ENCODE assay signal across 1 cellular context in the genomic region with DNA sequence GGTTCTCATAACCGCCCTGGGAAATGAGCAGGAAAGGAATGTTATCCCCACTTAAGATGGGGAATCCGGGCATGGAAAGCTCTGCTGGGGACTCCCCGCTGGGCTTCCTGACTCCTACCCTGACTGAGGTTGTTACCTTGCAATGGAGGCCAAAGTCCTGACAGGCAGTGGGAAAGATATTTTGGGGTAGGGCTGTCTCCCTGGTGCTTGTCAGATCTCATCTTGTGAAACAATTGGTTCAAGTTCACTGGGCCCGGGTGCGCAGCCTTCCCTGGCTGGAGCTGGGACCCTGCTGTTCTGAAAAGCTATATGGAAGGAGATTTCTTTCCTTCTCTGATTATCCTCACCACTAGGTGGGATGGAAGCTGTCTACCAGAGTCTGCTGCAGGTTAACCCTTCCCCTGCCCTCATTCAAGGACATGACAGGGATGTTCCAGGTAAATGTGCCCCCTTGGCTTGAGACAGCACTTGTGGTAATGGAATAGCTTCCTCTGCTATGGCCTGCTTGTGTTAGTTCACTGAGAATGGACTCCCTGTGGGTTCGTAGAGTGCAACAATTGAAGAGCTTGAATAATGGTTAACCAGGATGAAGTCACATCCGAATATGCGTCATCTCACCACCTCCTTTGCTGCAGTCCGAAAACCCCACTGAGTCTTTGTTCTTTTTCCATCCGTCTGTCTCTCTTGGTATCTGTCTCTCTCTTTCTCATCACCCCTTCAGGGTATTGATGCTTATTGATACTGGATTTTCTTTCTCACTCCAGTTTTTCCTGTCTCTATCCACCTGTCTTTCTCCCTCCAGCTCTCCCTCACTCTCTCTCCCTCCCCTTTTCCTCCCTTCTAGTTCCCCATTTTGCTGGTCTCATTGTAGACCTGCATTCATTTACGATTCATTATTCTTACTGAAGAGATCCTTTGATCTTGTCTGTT.
A peak's percentile ranks its signal among the peaks of the same experiment; 100 is the strongest.
TF ChIP-seq lines count a peak whose summit lies in the region.

No MANE protein-coding gene starts in this region.

TF ChIP-seq in HepG2, 621 proteins besides CTCF, POLR2A, EP300 and RAD21 (continued from another document and continues in another):
- TF ChIP-seq, protein P1, sequence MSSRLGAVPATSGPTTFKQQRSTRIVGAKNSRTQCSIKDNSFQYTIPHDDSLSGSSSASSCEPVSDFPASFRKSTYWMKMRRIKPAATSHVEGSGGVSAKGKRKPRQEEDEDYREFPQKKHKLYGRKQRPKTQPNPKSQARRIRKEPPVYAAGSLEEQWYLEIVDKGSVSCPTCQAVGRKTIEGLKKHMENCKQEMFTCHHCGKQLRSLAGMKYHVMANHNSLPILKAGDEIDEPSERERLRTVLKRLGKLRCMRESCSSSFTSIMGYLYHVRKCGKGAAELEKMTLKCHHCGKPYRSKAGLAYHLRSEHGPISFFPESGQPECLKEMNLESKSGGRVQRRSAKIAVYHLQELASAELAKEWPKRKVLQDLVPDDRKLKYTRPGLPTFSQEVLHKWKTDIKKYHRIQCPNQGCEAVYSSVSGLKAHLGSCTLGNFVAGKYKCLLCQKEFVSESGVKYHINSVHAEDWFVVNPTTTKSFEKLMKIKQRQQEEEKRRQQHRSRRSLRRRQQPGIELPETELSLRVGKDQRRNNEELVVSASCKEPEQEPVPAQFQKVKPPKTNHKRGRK (CRISPR knock-in tag; IDR thresholded peaks at IDR 0.05): no peak
- TF ChIP-seq, protein P2, sequence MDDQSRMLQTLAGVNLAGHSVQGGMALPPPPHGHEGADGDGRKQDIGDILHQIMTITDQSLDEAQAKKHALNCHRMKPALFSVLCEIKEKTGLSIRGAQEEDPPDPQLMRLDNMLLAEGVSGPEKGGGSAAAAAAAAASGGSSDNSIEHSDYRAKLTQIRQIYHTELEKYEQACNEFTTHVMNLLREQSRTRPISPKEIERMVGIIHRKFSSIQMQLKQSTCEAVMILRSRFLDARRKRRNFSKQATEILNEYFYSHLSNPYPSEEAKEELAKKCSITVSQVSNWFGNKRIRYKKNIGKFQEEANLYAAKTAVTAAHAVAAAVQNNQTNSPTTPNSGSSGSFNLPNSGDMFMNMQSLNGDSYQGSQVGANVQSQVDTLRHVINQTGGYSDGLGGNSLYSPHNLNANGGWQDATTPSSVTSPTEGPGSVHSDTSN (CRISPR knock-in tag; IDR thresholded peaks at IDR 0.05; ENCODE audit: borderline replicate concordance): no peak
- TF ChIP-seq, protein P3, sequence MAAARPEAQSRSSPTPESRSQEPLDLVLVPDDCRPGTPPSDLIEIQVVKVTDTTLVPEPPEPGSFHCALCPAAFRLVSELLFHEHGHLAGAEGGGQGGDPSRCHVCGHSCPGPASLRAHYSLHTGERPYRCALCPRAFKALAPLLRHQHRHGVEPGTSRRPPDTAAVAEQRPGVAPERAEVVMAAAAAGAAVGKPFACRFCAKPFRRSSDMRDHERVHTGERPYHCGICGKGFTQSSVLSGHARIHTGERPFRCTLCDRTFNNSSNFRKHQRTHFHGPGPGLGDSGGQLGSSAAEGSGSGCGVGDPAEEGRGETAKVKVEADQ (CRISPR knock-in tag; IDR thresholded peaks at IDR 0.05; ENCODE audit: borderline replicate concordance): no peak
- TF ChIP-seq NFE2 (CRISPR knock-in tag; IDR thresholded peaks at IDR 0.05) (no peak), IKZF4 (CRISPR knock-in tag; IDR thresholded peaks at IDR 0.05; ENCODE audit: borderline replicate concordance, low read depth, not compliant biosample characterization) (peak; percentile 67), MEIS1 (CRISPR knock-in tag; IDR thresholded peaks at IDR 0.05; ENCODE audit: borderline replicate concordance) (0 out of 2 replicates have a peak, but pooled peaks have one; percentile 28), ISL2 (CRISPR knock-in tag; IDR thresholded peaks at IDR 0.05) (no peak), HMG20B (CRISPR knock-in tag; conservative IDR thresholded peaks at IDR 0.05) (no peak), ZNF598 (CRISPR knock-in tag; IDR thresholded peaks at IDR 0.05; ENCODE audit: borderline replicate concordance) (peak; percentile 82; the same call in 1 of the 2 replicates), SKI (IDR thresholded peaks at IDR 0.05; ENCODE audit: partially characterized antibody) (peak; percentile 32), SMC3 (IDR thresholded peaks at IDR 0.05; ENCODE audit: low read length) (0 out of 2 replicates have a peak, but pooled peaks have one; percentile 2), ARNT (IDR thresholded peaks at IDR 0.05) (no peak; the same call in 1 of the 2 replicates), FOXJ3 (CRISPR knock-in tag; IDR thresholded peaks at IDR 0.05; ENCODE audit: borderline replicate concordance) (no peak), KDM3A (CRISPR knock-in tag; IDR thresholded peaks at IDR 0.05; ENCODE audit: low read depth) (peak; percentile 15; the same call in 1 of the 2 replicates), BRCA1 (CRISPR knock-in tag; IDR thresholded peaks at IDR 0.05) (no peak), ZMYM4 (CRISPR knock-in tag; IDR thresholded peaks at IDR 0.05) (peak; percentile 69), ZNF136 (CRISPR knock-in tag; IDR thresholded peaks at IDR 0.05; ENCODE audit: low read depth) (peak; percentile 75; the same call in 1 of the 2 replicates), HMG20A (CRISPR knock-in tag; IDR thresholded peaks at IDR 0.05; ENCODE audit: borderline replicate concordance) (peak; percentile 58), ZNF430 (CRISPR knock-in tag; IDR thresholded peaks at IDR 0.05) (peak; percentile 12; the same call in 1 of the 2 replicates), HDAC6 (IDR thresholded peaks at IDR 0.05; ENCODE audit: low read depth, low read length) (no peak), NFYB (CRISPR knock-in tag; IDR thresholded peaks at IDR 0.05) (no peak), MXD4 (CRISPR knock-in tag; IDR thresholded peaks at IDR 0.05) (0 out of 2 replicates have a peak, but pooled peaks have one; percentile 17), NPAS2 (CRISPR knock-in tag; IDR thresholded peaks at IDR 0.05; ENCODE audit: borderline replicate concordance) (no peak), POGZ (CRISPR knock-in tag; IDR thresholded peaks at IDR 0.05) (0 out of 2 replicates have a peak, but pooled peaks have one; percentile 30), XRCC5 (optimal IDR thresholded peaks at IDR 0.05; ENCODE audit: low read length) (peak; percentile 74), JUN (CRISPR knock-in tag; IDR thresholded peaks at IDR 0.05) (peak; percentile 73; the same call in 1 of the 2 replicates)
- TF ChIP-seq, protein P4, sequence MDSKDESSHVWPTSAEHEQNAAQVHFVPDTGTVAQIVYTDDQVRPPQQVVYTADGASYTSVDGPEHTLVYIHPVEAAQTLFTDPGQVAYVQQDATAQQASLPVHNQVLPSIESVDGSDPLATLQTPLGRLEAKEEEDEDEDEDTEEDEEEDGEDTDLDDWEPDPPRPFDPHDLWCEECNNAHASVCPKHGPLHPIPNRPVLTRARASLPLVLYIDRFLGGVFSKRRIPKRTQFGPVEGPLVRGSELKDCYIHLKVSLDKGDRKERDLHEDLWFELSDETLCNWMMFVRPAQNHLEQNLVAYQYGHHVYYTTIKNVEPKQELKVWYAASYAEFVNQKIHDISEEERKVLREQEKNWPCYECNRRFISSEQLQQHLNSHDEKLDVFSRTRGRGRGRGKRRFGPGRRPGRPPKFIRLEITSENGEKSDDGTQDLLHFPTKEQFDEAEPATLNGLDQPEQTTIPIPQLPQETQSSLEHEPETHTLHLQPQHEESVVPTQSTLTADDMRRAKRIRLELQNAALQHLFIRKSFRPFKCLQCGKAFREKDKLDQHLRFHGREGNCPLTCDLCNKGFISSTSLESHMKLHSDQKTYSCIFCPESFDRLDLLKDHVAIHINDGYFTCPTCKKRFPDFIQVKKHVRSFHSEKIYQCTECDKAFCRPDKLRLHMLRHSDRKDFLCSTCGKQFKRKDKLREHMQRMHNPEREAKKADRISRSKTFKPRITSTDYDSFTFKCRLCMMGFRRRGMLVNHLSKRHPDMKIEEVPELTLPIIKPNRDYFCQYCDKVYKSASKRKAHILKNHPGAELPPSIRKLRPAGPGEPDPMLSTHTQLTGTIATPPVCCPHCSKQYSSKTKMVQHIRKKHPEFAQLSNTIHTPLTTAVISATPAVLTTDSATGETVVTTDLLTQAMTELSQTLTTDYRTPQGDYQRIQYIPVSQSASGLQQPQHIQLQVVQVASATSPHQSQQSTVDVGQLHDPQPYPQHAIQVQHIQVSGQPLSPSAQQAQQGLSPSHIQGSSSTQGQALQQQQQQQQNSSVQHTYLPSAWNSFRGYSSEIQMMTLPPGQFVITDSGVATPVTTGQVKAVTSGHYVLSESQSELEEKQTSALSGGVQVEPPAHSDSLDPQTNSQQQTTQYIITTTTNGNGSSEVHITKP (CRISPR knock-in tag; IDR thresholded peaks at IDR 0.05; ENCODE audit: low read depth): peak; percentile 56; the same call in 1 of the 2 replicates
- TF ChIP-seq, protein P5, sequence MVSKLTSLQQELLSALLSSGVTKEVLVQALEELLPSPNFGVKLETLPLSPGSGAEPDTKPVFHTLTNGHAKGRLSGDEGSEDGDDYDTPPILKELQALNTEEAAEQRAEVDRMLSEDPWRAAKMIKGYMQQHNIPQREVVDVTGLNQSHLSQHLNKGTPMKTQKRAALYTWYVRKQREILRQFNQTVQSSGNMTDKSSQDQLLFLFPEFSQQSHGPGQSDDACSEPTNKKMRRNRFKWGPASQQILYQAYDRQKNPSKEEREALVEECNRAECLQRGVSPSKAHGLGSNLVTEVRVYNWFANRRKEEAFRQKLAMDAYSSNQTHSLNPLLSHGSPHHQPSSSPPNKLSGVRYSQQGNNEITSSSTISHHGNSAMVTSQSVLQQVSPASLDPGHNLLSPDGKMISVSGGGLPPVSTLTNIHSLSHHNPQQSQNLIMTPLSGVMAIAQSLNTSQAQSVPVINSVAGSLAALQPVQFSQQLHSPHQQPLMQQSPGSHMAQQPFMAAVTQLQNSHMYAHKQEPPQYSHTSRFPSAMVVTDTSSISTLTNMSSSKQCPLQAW (CRISPR knock-in tag; IDR thresholded peaks at IDR 0.05): peak; percentile 90
- TF ChIP-seq, protein P6, sequence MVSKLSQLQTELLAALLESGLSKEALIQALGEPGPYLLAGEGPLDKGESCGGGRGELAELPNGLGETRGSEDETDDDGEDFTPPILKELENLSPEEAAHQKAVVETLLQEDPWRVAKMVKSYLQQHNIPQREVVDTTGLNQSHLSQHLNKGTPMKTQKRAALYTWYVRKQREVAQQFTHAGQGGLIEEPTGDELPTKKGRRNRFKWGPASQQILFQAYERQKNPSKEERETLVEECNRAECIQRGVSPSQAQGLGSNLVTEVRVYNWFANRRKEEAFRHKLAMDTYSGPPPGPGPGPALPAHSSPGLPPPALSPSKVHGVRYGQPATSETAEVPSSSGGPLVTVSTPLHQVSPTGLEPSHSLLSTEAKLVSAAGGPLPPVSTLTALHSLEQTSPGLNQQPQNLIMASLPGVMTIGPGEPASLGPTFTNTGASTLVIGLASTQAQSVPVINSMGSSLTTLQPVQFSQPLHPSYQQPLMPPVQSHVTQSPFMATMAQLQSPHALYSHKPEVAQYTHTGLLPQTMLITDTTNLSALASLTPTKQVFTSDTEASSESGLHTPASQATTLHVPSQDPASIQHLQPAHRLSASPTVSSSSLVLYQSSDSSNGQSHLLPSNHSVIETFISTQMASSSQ (IDR thresholded peaks at IDR 0.05; ENCODE audit: low read depth): peak; percentile 91
- TF ChIP-seq, protein P6 (CRISPR knock-in tag; IDR thresholded peaks at IDR 0.05; ENCODE audit: borderline replicate concordance): peak; percentile 93
- TF ChIP-seq, protein P7, sequence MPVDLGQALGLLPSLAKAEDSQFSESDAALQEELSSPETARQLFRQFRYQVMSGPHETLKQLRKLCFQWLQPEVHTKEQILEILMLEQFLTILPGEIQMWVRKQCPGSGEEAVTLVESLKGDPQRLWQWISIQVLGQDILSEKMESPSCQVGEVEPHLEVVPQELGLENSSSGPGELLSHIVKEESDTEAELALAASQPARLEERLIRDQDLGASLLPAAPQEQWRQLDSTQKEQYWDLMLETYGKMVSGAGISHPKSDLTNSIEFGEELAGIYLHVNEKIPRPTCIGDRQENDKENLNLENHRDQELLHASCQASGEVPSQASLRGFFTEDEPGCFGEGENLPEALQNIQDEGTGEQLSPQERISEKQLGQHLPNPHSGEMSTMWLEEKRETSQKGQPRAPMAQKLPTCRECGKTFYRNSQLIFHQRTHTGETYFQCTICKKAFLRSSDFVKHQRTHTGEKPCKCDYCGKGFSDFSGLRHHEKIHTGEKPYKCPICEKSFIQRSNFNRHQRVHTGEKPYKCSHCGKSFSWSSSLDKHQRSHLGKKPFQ (CRISPR knock-in tag; IDR thresholded peaks at IDR 0.05; ENCODE audit: insufficient replicate concordance): peak; percentile 43
- TF ChIP-seq, protein P8, sequence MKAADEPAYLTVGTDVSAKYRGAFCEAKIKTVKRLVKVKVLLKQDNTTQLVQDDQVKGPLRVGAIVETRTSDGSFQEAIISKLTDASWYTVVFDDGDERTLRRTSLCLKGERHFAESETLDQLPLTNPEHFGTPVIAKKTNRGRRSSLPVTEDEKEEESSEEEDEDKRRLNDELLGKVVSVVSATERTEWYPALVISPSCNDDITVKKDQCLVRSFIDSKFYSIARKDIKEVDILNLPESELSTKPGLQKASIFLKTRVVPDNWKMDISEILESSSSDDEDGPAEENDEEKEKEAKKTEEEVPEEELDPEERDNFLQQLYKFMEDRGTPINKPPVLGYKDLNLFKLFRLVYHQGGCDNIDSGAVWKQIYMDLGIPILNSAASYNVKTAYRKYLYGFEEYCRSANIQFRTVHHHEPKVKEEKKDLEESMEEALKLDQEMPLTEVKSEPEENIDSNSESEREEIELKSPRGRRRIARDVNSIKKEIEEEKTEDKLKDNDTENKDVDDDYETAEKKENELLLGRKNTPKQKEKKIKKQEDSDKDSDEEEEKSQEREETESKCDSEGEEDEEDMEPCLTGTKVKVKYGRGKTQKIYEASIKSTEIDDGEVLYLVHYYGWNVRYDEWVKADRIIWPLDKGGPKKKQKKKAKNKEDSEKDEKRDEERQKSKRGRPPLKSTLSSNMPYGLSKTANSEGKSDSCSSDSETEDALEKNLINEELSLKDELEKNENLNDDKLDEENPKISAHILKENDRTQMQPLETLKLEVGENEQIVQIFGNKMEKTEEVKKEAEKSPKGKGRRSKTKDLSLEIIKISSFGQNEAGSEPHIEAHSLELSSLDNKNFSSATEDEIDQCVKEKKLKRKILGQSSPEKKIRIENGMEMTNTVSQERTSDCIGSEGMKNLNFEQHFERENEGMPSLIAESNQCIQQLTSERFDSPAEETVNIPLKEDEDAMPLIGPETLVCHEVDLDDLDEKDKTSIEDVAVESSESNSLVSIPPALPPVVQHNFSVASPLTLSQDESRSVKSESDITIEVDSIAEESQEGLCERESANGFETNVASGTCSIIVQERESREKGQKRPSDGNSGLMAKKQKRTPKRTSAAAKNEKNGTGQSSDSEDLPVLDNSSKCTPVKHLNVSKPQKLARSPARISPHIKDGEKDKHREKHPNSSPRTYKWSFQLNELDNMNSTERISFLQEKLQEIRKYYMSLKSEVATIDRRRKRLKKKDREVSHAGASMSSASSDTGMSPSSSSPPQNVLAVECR (CRISPR knock-in tag; IDR thresholded peaks at IDR 0.05; ENCODE audit: borderline replicate concordance): peak; percentile 56; the same call in 1 of the 2 replicates
- TF ChIP-seq, protein P9, sequence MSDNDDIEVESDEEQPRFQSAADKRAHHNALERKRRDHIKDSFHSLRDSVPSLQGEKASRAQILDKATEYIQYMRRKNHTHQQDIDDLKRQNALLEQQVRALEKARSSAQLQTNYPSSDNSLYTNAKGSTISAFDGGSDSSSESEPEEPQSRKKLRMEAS (IDR thresholded peaks at IDR 0.05): no peak
